ENCODE assay signal across 8 cellular contexts in genomic region chr7:83976302-83976701, GRCh38.
DNase-seq lines count a peak whose midpoint lies in the region; ATAC-seq and TF ChIP-seq lines count a peak whose summit lies in the region.

No MANE protein-coding gene starts in this region.

- no peaks in the 10 kb centered on the region for H3K79me2 ChIP-seq in Karpas-422 (ENCODE audit: low read length)

- no peaks in the 10 kb centered on the region for H3K9me3 ChIP-seq in Karpas-422 (ENCODE audit: low read length)
- H3K9me3 ChIP-seq in gastroesophageal sphincter = no peaks in the 10 kb centered on the region
- H3K9me3 ChIP-seq in stomach = no peaks in the 10 kb centered on the region

- no peak overlapping the region for H3K4me2 ChIP-seq in Karpas-422 (ENCODE audit: low read depth, low read length, poor library complexity, severe bottlenecking)

- DNase-seq in natural killer cell = no peak
- no peak for DNase-seq in natural killer cell treated with Interleukin-12 subunit alpha and Interleukin-12 subunit beta and Interleukin-15 and Interleukin-18, amount 100 ng/mL, for 72 hours (ENCODE audit: low spot score)
- peak; percentile 43 for DNase-seq in H4 (ENCODE audit: low spot score)
- peak; percentile 78 for DNase-seq in Karpas-422
- peak; percentile 36 for DNase-seq in SKM-1 (lab: John Stamatoyannopoulos, UW; ENCODE audit: unreplicated experiment)
- no peak for DNase-seq in stomach
- no peak for DNase-seq in GDM1 (lab: John Stamatoyannopoulos, UW)

- intact Hi-C loops in natural killer cell (cut with micrococcal nuclease) (loop anchor here (10.0 kb wide), 1 partner anchor 1578 kb away; no protein-coding TSS in a partner anchor), stomach (cut with DNase I; ENCODE audit: low total_unique reads) (loop anchor here (10.0 kb wide), 1 partner anchor 1048 kb away; no protein-coding TSS in a partner anchor)

- no peak overlapping the region for H3K4me3 Mint-ChIP-seq in natural killer cell
- H3K4me3 Mint-ChIP-seq in natural killer cell treated with Interleukin-12 subunit alpha and Interleukin-12 subunit beta and Interleukin-15 and Interleukin-18, amount 100 ng/mL, for 72 hours = no peak overlapping the region

- H4K20me1 ChIP-seq in Karpas-422 (ENCODE audit: insufficient read depth, low read depth, low read length) = no peaks in the 10 kb centered on the region

- H3K4me1 ChIP-seq in Karpas-422 (ENCODE audit: low read length) = no peaks in the 10 kb centered on the region
- no peaks in the 10 kb centered on the region for H3K4me1 ChIP-seq in gastroesophageal sphincter
- peaks cover 0 to 7% (median 0%) of the 10 kb centered on the region in 4 donors for H3K4me1 ChIP-seq in stomach

- TF ChIP-seq POLR2A in gastroesophageal sphincter (IDR thresholded peaks at IDR 0.05) (no peak), stomach (IDR thresholded peaks at IDR 0.05) (no peak)

- H3K36me3 Mint-ChIP-seq in natural killer cell = no peaks in the 10 kb centered on the region
- no peaks in the 10 kb centered on the region for H3K36me3 Mint-ChIP-seq in natural killer cell treated with Interleukin-12 subunit alpha and Interleukin-12 subunit beta and Interleukin-15 and Interleukin-18, amount 100 ng/mL, for 72 hours

- peak in 2 of 3 donors; percentile 47 to 48 for ATAC-seq in natural killer cell
- no peak for ATAC-seq in natural killer cell treated with Interleukin-12 subunit alpha and Interleukin-12 subunit beta and Interleukin-15 and Interleukin-18, amount 100 ng/mL, for 72 hours
- ATAC-seq in gastroesophageal sphincter = no peak

- no peaks in the 10 kb centered on the region for H3K9me2 ChIP-seq in Karpas-422 (replicated peaks; ENCODE audit: insufficient read depth, low read length)

- H3K4me1 Mint-ChIP-seq in natural killer cell = no peaks in the 10 kb centered on the region
- H3K4me1 Mint-ChIP-seq in natural killer cell treated with Interleukin-12 subunit alpha and Interleukin-12 subunit beta and Interleukin-15 and Interleukin-18, amount 100 ng/mL, for 72 hours (ENCODE audit: low read depth in 2 of 2) = no peaks in the 10 kb centered on the region

- H3K36me3 ChIP-seq in Karpas-422 (ENCODE audit: insufficient read depth, low read length) = no peaks in the 10 kb centered on the region
- no peaks in the 10 kb centered on the region for H3K36me3 ChIP-seq in gastroesophageal sphincter
- H3K36me3 ChIP-seq in stomach = no peaks in the 10 kb centered on the region

- no peaks in the 10 kb centered on the region for H3K9me3 Mint-ChIP-seq in natural killer cell
- H3K9me3 Mint-ChIP-seq in natural killer cell treated with Interleukin-12 subunit alpha and Interleukin-12 subunit beta and Interleukin-15 and Interleukin-18, amount 100 ng/mL, for 72 hours = peaks cover 3% of the 10 kb centered on the region

- TF ChIP-seq EP300 in gastroesophageal sphincter (IDR thresholded peaks at IDR 0.05) (no peak), stomach (IDR thresholded peaks at IDR 0.05) (no peak)

- H3K9ac ChIP-seq in Karpas-422 (ENCODE audit: low read length) = no peak overlapping the region

- H3K27ac Mint-ChIP-seq in natural killer cell = no peak overlapping the region
- H3K27ac Mint-ChIP-seq in natural killer cell treated with Interleukin-12 subunit alpha and Interleukin-12 subunit beta and Interleukin-15 and Interleukin-18, amount 100 ng/mL, for 72 hours = no peak overlapping the region

- H3K27me3 Mint-ChIP-seq in natural killer cell (ENCODE audit: low read depth in 2 of 2) = no peaks in the 10 kb centered on the region
- H3K27me3 Mint-ChIP-seq in natural killer cell treated with Interleukin-12 subunit alpha and Interleukin-12 subunit beta and Interleukin-15 and Interleukin-18, amount 100 ng/mL, for 72 hours = no peaks in the 10 kb centered on the region

- no peak overlapping the region for H2AFZ ChIP-seq in Karpas-422 (ENCODE audit: low read length)

- H3K4me3 ChIP-seq in Karpas-422 (ENCODE audit: low read length) (no peak overlapping the region), gastroesophageal sphincter (no peak overlapping the region), stomach (no peak overlapping the region)

- H3K27ac ChIP-seq in Karpas-422 (ENCODE audit: low read length) (no peak overlapping the region), gastroesophageal sphincter (no peak overlapping the region), stomach (no peak overlapping the region)

- H3K27me3 ChIP-seq in Karpas-422 (ENCODE audit: low read length) (no peaks in the 10 kb centered on the region), gastroesophageal sphincter (no peaks in the 10 kb centered on the region), stomach (no peaks in the 10 kb centered on the region)

- TF ChIP-seq CTCF in natural killer cell (IDR thresholded peaks at IDR 0.05) (peak; percentile 65), gastroesophageal sphincter (IDR thresholded peaks at IDR 0.05) (peak; percentile 43 to 70 (median 65)), stomach (IDR thresholded peaks at IDR 0.05) (peak in 5 of 7 experiments; percentile 44 to 70 (median 61))

Comparison
In these comparisons a context has a peak if more than half of its experiments do, and no peak if none do; other contexts are left out.
1. ATAC-seq: peak in natural killer cell (2 of 3); none in natural killer cell treated with Interleukin-12 subunit alpha and Interleukin-12 subunit beta and Interleukin-15 and Interleukin-18, amount 100 ng/mL, for 72 hours (0 of 2) and gastroesophageal sphincter (single experiment).
2. DNase-seq: peak in H4 (single experiment), Karpas-422 (single experiment) and SKM-1 (single experiment); none in natural killer cell (single experiment), natural killer cell treated with Interleukin-12 subunit alpha and Interleukin-12 subunit beta and Interleukin-15 and Interleukin-18, amount 100 ng/mL, for 72 hours (single experiment), stomach (single experiment) and GDM1 (single experiment).
3. Peak in every context shown above with its lines, with median percentiles within 50 percentile points of each other: CTCF ChIP-seq.